Comparison of ENCODE assay signal across 10 cellular contexts in genomic region chr1:196723325-196724185, GRCh38. TPM values are rescaled to one million over a fixed set of nuclear protein-coding genes. Genes with fewer than 3 reads are reported as not detected.
DNase-seq lines count a peak whose midpoint lies in the region; ATAC-seq and TF ChIP-seq lines count a peak whose summit lies in the region.
"Had no signal": no experiment of that assay in that cellular context is flagged by ENCODE, and none has a peak within 500 bp of the region (broad histone marks: within the 10 kb centered on the region; RNA-seq: fewer than 3 reads in every experiment).

No MANE protein-coding gene starts in this region.

- no peak overlapping the region for H2AFZ ChIP-seq in GM23248

- ATAC-seq in lung (ENCODE audit: insufficient read depth, low FRiP score) = no peak

- in situ Hi-C loops in G401 (cut with HindIII; ENCODE audit: low sequenced_read_pairs) = no loop called here
- in situ Hi-C loops in GM23248 (cut with MboI) = no loop called here
- in situ Hi-C loops in astrocyte of the cerebellum (cut with HindIII; ENCODE audit: low sequenced_read_pairs) = no loop called here

- H3K36me3 ChIP-seq in GM23248 (ENCODE audit: low read depth) = no peaks in the 10 kb centered on the region
- H3K36me3 ChIP-seq in Peyer's patch = no peaks in the 10 kb centered on the region
- no peaks in the 10 kb centered on the region for H3K36me3 ChIP-seq in lung (ENCODE audit: control insufficient read depth in 2 of 2, insufficient read depth in 2 of 2, low read length in 2 of 2)

- H3K27me3 ChIP-seq in GM23248 (replicated peaks; ENCODE audit: insufficient read depth) (no peaks in the 10 kb centered on the region), Peyer's patch (no peaks in the 10 kb centered on the region), lung (ENCODE audit: control insufficient read depth, insufficient read depth) (no peaks in the 10 kb centered on the region)

- TF ChIP-seq CTCF in 22Rv1 (IDR thresholded peaks at IDR 0.05) (peak; percentile 92), Peyer's patch (IDR thresholded peaks at IDR 0.05) (peak in 2 of 6 experiments; percentile 32 to 48), astrocyte of the cerebellum (IDR thresholded peaks at IDR 0.05; ENCODE audit: low read depth, low read length, missing control alignments) (peak; percentile 68), lung (IDR thresholded peaks at IDR 0.05; ENCODE audit: control extremely low read depth, extremely low read depth) (no peak)

- no peaks in the 10 kb centered on the region for H3K9me3 ChIP-seq in GM23248 (ENCODE audit: low read depth)
- no peaks in the 10 kb centered on the region for H3K9me3 ChIP-seq in Peyer's patch
- no peaks in the 10 kb centered on the region for H3K9me3 ChIP-seq in lung (ENCODE audit: control insufficient read depth in 2 of 2, insufficient read depth in 1 of 2, low read length in 1 of 2)

- H3K4me3 ChIP-seq in GM23248 (no peak overlapping the region), Peyer's patch (no peak overlapping the region), astrocyte of the cerebellum (ENCODE audit: low read depth, low read length) (no peak overlapping the region), lung (no peak overlapping the region)

- H3K9me2 ChIP-seq in GM23248 (ENCODE audit: insufficient read depth) = no peaks in the 10 kb centered on the region

- H3K4me1 ChIP-seq in GM23248 (ENCODE audit: insufficient read depth) = no peaks in the 10 kb centered on the region
- no peaks in the 10 kb centered on the region for H3K4me1 ChIP-seq in Peyer's patch
- H3K4me1 ChIP-seq in lung (ENCODE audit: control insufficient read depth in 2 of 2, insufficient read depth in 2 of 2, low read length in 2 of 2) = no peaks in the 10 kb centered on the region

- no peaks in the 10 kb centered on the region for H3F3A ChIP-seq in GM23248 (ENCODE audit: insufficient read depth)

- peak; percentile 2 for DNase-seq in G401 (ENCODE audit: low spot score)
- DNase-seq in GM23248 = peak; percentile 45
- DNase-seq in HuH-7 (ENCODE audit: low spot score) = peak; percentile 25
- DNase-seq in Peyer's patch = peak; percentile 25 to 73 (median 48)
- peak; percentile 13 for DNase-seq in astrocyte of the cerebellum (ENCODE audit: low read depth)
- DNase-seq in lung (ENCODE audit: low spot score) = peak; percentile 45
- DNase-seq in COLO829 (ENCODE audit: low spot score) = no peak
- DNase-seq: naive B cell had no signal

- no peak for TF ChIP-seq POLR2A in Peyer's patch (IDR thresholded peaks at IDR 0.05)

- H3K9ac ChIP-seq in GM23248 = no peak overlapping the region

- H3K27ac ChIP-seq in 22Rv1 = no peak overlapping the region
- no peak overlapping the region for H3K27ac ChIP-seq in GM23248
- no peak overlapping the region for H3K27ac ChIP-seq in Peyer's patch
- no peak overlapping the region for H3K27ac ChIP-seq in lung (ENCODE audit: low read depth in 1 of 2, low read length in 1 of 2)

- no peaks in the 10 kb centered on the region for H3K79me2 ChIP-seq in GM23248 (ENCODE audit: insufficient read depth)

- no peak overlapping the region for H3K4me2 ChIP-seq in GM23248 (ENCODE audit: unreplicated experiment)

- WGBS in GM23248 (ENCODE audit: low coverage in 1 of 2, low lambda C conversion rate in 2 of 2, missing lambda C conversion rate in 2 of 2), 2 experiments = 80 to 86% methylated on average over 14 of the region's 14 CpGs
- WGBS in lung, 2 donors = 84 to 90% methylated on average over 14 of the region's 14 CpGs

- no peaks in the 10 kb centered on the region for H4K20me1 ChIP-seq in GM23248 (ENCODE audit: insufficient read depth)

RNA-seq across cellular contexts. Expression of gene CFHR3, which starts 51.1 kb away (rescaled TPM):
- not detected in 2 replicates for total RNA-seq in G401 (2014; rRNA removed; shearing (Covaris generic))
- total RNA-seq in GM23248 (2014; rRNA removed; shearing (Covaris generic)) = not detected in 2 replicates
- polyA plus RNA-seq in GM23248 (2016; fragmentation: Nextera tagmentation; extraction: Ambion mirVana) = not detected in 2 replicates
- total RNA-seq in Peyer's patch = not detected
- 1 to 10 TPM in 1 of 2 donors, under 1 TPM in 1; 0.28 to 1.5 TPM for total RNA-seq in lung
- polyA plus RNA-seq in lung = under 1 TPM; 0.03 to 0.24 TPM
- polyA plus RNA-seq: IgD-negative memory B cell had no signal
